9 cellular contexts compared by ENCODE assay signal in genomic region chr2:127508621-127509034, GRCh38. TPM values are rescaled to one million over a fixed set of nuclear protein-coding genes. Genes with fewer than 3 reads are reported as not detected.
DNase-seq lines count a peak whose midpoint lies in the region; ATAC-seq lines count a peak whose summit lies in the region.
"Had no signal": no experiment of that assay in that cellular context is flagged by ENCODE, and none has a peak within 500 bp of the region (broad histone marks: within the 10 kb centered on the region; RNA-seq: fewer than 3 reads in every experiment).

No MANE protein-coding gene starts in this region.

- H3K27ac Mint-ChIP-seq in activated T-helper 17 cell treated with anti-CD3 and anti-CD28 coated beads, Interleukin-2, amount 50 U/mL, for 72 hours = no peak overlapping the region

- peaks cover 31% of the 10 kb centered on the region for H3K4me1 Mint-ChIP-seq in activated T-helper 17 cell treated with anti-CD3 and anti-CD28 coated beads, Interleukin-2, amount 50 U/mL, for 72 hours

- intact Hi-C loops in Right ventricle myocardium superior (cut with DNase I) = no loop called here

- DNase-seq in NCI-H82 (lab: John Stamatoyannopoulos, UW) (peak; percentile 52), NCI-H82 treated with DMSO at 0.1 percent for 48 hours (lab: John Stamatoyannopoulos, UW; ENCODE audit: unreplicated experiment) (no peak), NCI-H1105 treated with DMSO at 0.1 percent for 48 hours (lab: John Stamatoyannopoulos, UW) (peak; percentile 30), Right ventricle myocardium superior (peak; percentile 76), putamen (ENCODE audit: low spot score) (peak; percentile 72)
- DNase-seq: DND-41 had no signal

- ATAC-seq in activated T-helper 17 cell treated with anti-CD3 and anti-CD28 coated beads, Interleukin-2, amount 50 U/mL, for 72 hours (replicated peaks) = peak; percentile 75
- ATAC-seq in Right ventricle myocardium superior (ENCODE audit: poor library complexity) = peak; percentile 94
- no peak for ATAC-seq in HG02678 (IDR thresholded peaks at IDR 0.05; ENCODE audit: unreplicated experiment)
- no peak for ATAC-seq in HG03025 (IDR thresholded peaks at IDR 0.05; ENCODE audit: low FRiP score, unreplicated experiment)

- no peaks in the 10 kb centered on the region for H3K9me3 Mint-ChIP-seq in activated T-helper 17 cell treated with anti-CD3 and anti-CD28 coated beads, Interleukin-2, amount 50 U/mL, for 72 hours

- H3K4me3 Mint-ChIP-seq in activated T-helper 17 cell treated with anti-CD3 and anti-CD28 coated beads, Interleukin-2, amount 50 U/mL, for 72 hours = no peak overlapping the region

- peaks cover 87% of the 10 kb centered on the region for H3K36me3 Mint-ChIP-seq in activated T-helper 17 cell treated with anti-CD3 and anti-CD28 coated beads, Interleukin-2, amount 50 U/mL, for 72 hours (ENCODE audit: low read depth)

- H3K27me3 Mint-ChIP-seq in activated T-helper 17 cell treated with anti-CD3 and anti-CD28 coated beads, Interleukin-2, amount 50 U/mL, for 72 hours = no peaks in the 10 kb centered on the region

RNA-seq across cellular contexts. Expression of gene IWS1, which starts 17.7 kb away (rescaled TPM):
- total RNA-seq in activated T-helper 17 cell treated with anti-CD3 and anti-CD28 coated beads, Interleukin-2, amount 50 U/mL, for 72 hours = 10 to 100 TPM; 33.3 to 43.8 TPM
- total RNA-seq in Right ventricle myocardium superior = 57.7 TPM

RNA-seq across cellular contexts. Expression of gene MYO7B, which starts 26.9 kb away (rescaled TPM):
- total RNA-seq in activated T-helper 17 cell treated with anti-CD3 and anti-CD28 coated beads, Interleukin-2, amount 50 U/mL, for 72 hours = under 1 TPM; 0.16 to 0.19 TPM
- total RNA-seq in Right ventricle myocardium superior = 0.32 TPM

Comparison
In these comparisons a context has a peak if more than half of its experiments do, and no peak if none do; other contexts are left out.
1. ATAC-seq: peak in activated T-helper 17 cell treated with anti-CD3 and anti-CD28 coated beads, Interleukin-2, amount 50 U/mL, for 72 hours (single experiment) and Right ventricle myocardium superior (single experiment); none in HG02678 (single experiment) and HG03025 (single experiment).